In the genomic region with DNA sequence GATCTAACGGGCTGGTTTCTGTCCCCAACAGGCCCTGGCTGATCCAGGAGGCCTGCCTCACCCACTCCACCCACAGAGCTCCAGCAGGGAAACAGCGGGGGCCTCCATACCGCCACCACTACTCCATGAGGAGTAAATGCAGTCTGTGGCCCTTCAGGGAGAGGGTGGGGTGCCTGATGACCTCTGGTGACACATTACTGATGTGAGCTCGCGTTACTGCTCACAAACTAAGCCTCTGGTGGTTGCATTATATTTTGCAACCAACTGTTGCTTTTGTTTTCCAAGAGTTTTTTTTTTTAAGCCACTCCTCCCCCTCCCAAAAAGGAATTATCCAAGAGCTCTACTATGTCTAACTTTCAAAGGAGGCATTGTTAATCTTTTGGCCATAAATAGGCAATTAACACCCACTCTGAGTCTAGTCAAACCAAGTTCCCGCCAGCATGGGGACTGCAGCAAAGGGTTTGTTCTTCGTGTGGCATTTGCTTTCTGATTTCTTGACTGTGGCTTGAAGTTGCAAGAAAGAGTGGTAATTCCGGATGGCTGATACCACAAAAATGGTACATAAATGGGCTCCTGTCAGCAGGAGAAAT, we compare ENCODE assay signal across 8 cellular contexts.
A peak's percentile ranks its signal among the peaks of the same experiment; 100 is the strongest.
DNase-seq lines count a peak whose midpoint lies in the region; ATAC-seq, FAIRE-seq and TF ChIP-seq lines count a peak whose summit lies in the region.

No MANE protein-coding gene starts in this region.

- no peak overlapping the region for H4K5ac ChIP-seq in IMR-90 (ENCODE audit: low read depth, low read length)

- TF ChIP-seq POLR2A in IMR-90 (IDR thresholded peaks at IDR 0.05; ENCODE audit: low read depth, low read length) = no peak

- 77% methylated on average over 3 of the region's 8 CpGs; no CpG with 5 or more reads in 1 of the 2 experiments for WGBS in IMR-90 (ENCODE audit: extremely low coverage in 2 of 2, insufficient read length in 1 of 2), 2 experiments

- TF ChIP-seq RAD21 in IMR-90 (IDR thresholded peaks at IDR 0.05; ENCODE audit: low read length) = no peak

- H3K79me2 ChIP-seq in astrocyte (ENCODE audit: insufficient read depth, low read length) = peaks cover 3% of the 10 kb centered on the region

- no peak overlapping the region for H2BK15ac ChIP-seq in IMR-90 (ENCODE audit: low read depth, low read length)

- H2AFZ ChIP-seq in IMR-90 (replicated peaks; ENCODE audit: low read length, poor library complexity) (no peak overlapping the region), astrocyte (ENCODE audit: low read depth, low read length) (no peak overlapping the region)

- POLR2A ChIA-PET in IMR-90 (lab: Charles Lee; ENCODE audit: unreplicated experiment) = no interaction called here

- DNase-seq in AG20443 (ENCODE audit: low spot score) (peak; percentile 88), IMR-90 (no peak), astrocyte (ENCODE audit: low read depth) (peak; percentile 10), iris pigment epithelial cell (ENCODE audit: low read depth) (peak; percentile 25), substantia nigra (lab: John Stamatoyannopoulos, UW) (peak in 41 of 49 donors; percentile 28 to 92 (median 73)), NCI-H1048 (lab: John Stamatoyannopoulos, UW) (no peak), SIG-M5 treated with dmso at 0.1 percent for 504 hours (lab: John Stamatoyannopoulos, UW; ENCODE audit: unreplicated experiment) (no peak)

- no peak overlapping the region for H3K27ac ChIP-seq in IMR-90 (ENCODE audit: insufficient read depth, low read length)
- no peak overlapping the region for H3K27ac ChIP-seq in astrocyte (ENCODE audit: low read depth, low read length)
- peak overlapping the region; percentile 95 for H3K27ac ChIP-seq in substantia nigra (ENCODE audit: low read depth, low read length, poor library complexity, severe bottlenecking)

- H3K14ac ChIP-seq in IMR-90 (replicated peaks; ENCODE audit: low read depth, low read length) = no peak overlapping the region

- no peak overlapping the region for H3K4me3 Mint-ChIP-seq in astrocyte (ENCODE audit: unreplicated experiment)

- H3K9ac ChIP-seq in IMR-90 (ENCODE audit: low read depth, low read length) = no peak overlapping the region
- H3K9ac ChIP-seq in astrocyte (ENCODE audit: low read length) = no peak overlapping the region

- H3K79me1 ChIP-seq in IMR-90 (ENCODE audit: low read depth in 1 of 2, low read length in 2 of 2) = peaks cover 4 to 6% of the 10 kb centered on the region in 2 experiments; a peak in 3 of 4 replicates

- H3K9me3 Mint-ChIP-seq in astrocyte (ENCODE audit: unreplicated experiment) = no peaks in the 10 kb centered on the region

- H3K4me2 ChIP-seq in IMR-90 (ENCODE audit: low read depth, low read length) = no peak overlapping the region
- no peak overlapping the region for H3K4me2 ChIP-seq in astrocyte (ENCODE audit: low read length)

- no peak overlapping the region for H4K91ac ChIP-seq in IMR-90 (ENCODE audit: insufficient read depth, low read depth, low read length)

- no peak overlapping the region for H2AK9ac ChIP-seq in IMR-90 (replicated peaks; ENCODE audit: low read depth, low read length, poor library complexity)

- H4K8ac ChIP-seq in IMR-90 (ENCODE audit: low read depth in 2 of 2, low read length in 2 of 2) = no peak overlapping the region

- TF ChIP-seq CTCF in IMR-90 (conservative IDR thresholded peaks at IDR 0.05; ENCODE audit: low read depth, low read length) (no peak), astrocyte (IDR thresholded peaks at IDR 0.05; ENCODE audit: insufficient read depth, low read depth, low read length) (no peak)

- peak; percentile 35; the same call in 1 of the 2 replicates for ATAC-seq in IMR-90 (ENCODE audit: low read depth)
- ATAC-seq in HG02981 (IDR thresholded peaks at IDR 0.05; ENCODE audit: unreplicated experiment) = no peak

- BruUV-seq in IMR-90 (replicated peaks; lab: Mats Ljungman, UMichigan) = no TSS peak

- in situ Hi-C loops in IMR-90 (cut with MboI; ENCODE audit: low sequenced_read_pairs) = no loop called here

- FAIRE-seq in astrocyte (lab: Jason Lieb, UNC) = no peak

- H3K18ac ChIP-seq in IMR-90 (ENCODE audit: low read depth, low read length) = no peak overlapping the region

- H4K20me1 ChIP-seq in IMR-90 (ENCODE audit: insufficient read depth, low read length) = peaks cover 6% of the 10 kb centered on the region; the same call in 1 of the 2 replicates
- H4K20me1 ChIP-seq in astrocyte (ENCODE audit: insufficient read depth, low read length) = peaks cover 94% of the 10 kb centered on the region

- peaks cover 3% of the 10 kb centered on the region for H3K9me1 ChIP-seq in IMR-90 (ENCODE audit: insufficient read depth, low read length)

- H2BK120ac ChIP-seq in IMR-90 (ENCODE audit: low read depth, low read length) = no peak overlapping the region

- dilution Hi-C loops in IMR-90 (cut with HindIII; ENCODE audit: low sequenced_read_pairs, unreplicated experiment) = no loop called here

- H2BK5ac ChIP-seq in IMR-90 (ENCODE audit: low read depth, low read length, poor library complexity, severe bottlenecking) = no peak overlapping the region

- H3K56ac ChIP-seq in IMR-90 (ENCODE audit: extremely low read depth, insufficient read depth, low read length) = no peak overlapping the region

- H3K4me1 Mint-ChIP-seq in astrocyte (ENCODE audit: low read depth, unreplicated experiment) = peaks cover 7% of the 10 kb centered on the region

- H3K4me3 ChIP-seq in IMR-90 (ENCODE audit: insufficient read depth, low read depth, low read length) (no peak overlapping the region), astrocyte (ENCODE audit: insufficient read depth, low read depth, low read length) (no peak overlapping the region)

- H3K36me3 Mint-ChIP-seq in astrocyte (ENCODE audit: low read depth, unreplicated experiment) = peaks cover 10% of the 10 kb centered on the region

- no peaks in the 10 kb centered on the region for H3K9me3 ChIP-seq in IMR-90 (ENCODE audit: control insufficient read depth, insufficient read depth, low read length)
- no peaks in the 10 kb centered on the region for H3K9me3 ChIP-seq in astrocyte (ENCODE audit: insufficient read depth, low read depth, low read length)

- H3K36me3 ChIP-seq in IMR-90 (ENCODE audit: control insufficient read depth, insufficient read depth, low read length) (no peaks in the 10 kb centered on the region), astrocyte (ENCODE audit: insufficient read depth, low read length) (no peaks in the 10 kb centered on the region)

- CTCF ChIA-PET in IMR-90 (lab: Yijun Ruan, JAX) = no interaction called here

- intact Hi-C loops in IMR-90 (cut with micrococcal nuclease) = no loop called here

- H2AK5ac ChIP-seq in IMR-90 (ENCODE audit: low read depth, low read length) = no peak overlapping the region

- H3K4me1 ChIP-seq in IMR-90 (ENCODE audit: control insufficient read depth, insufficient read depth, low read length) (peaks cover 5% of the 10 kb centered on the region; the same call in 1 of the 2 replicates), astrocyte (ENCODE audit: insufficient read depth, low read length) (no peaks in the 10 kb centered on the region)

- no peak overlapping the region for H3K4ac ChIP-seq in IMR-90 (ENCODE audit: low read depth, low read length)

- no peak overlapping the region for H2BK20ac ChIP-seq in IMR-90 (ENCODE audit: low read depth, low read length)

- H3K27me3 Mint-ChIP-seq in astrocyte (ENCODE audit: low read depth, unreplicated experiment) = no peaks in the 10 kb centered on the region

- no peak overlapping the region for H3K27ac Mint-ChIP-seq in astrocyte (ENCODE audit: unreplicated experiment)

- no peak overlapping the region for H3K23ac ChIP-seq in IMR-90 (ENCODE audit: low read depth, low read length)

- H3K27me3 ChIP-seq in IMR-90 (ENCODE audit: control insufficient read depth, insufficient read depth, low read length) = no peaks in the 10 kb centered on the region
- H3K27me3 ChIP-seq in astrocyte (ENCODE audit: insufficient read depth, low read length) = no peaks in the 10 kb centered on the region

TF ChIP-seq in IMR-90, 13 proteins besides CTCF, POLR2A, EP300 and RAD21:
- no peak for TF ChIP-seq FOS (IDR thresholded peaks at IDR 0.05; ENCODE audit: low read depth, low read length)
- no peak for TF ChIP-seq MXI1 (IDR thresholded peaks at IDR 0.05; ENCODE audit: borderline replicate concordance, low read depth, low read length)
- no peak for TF ChIP-seq MAFK (IDR thresholded peaks at IDR 0.05; ENCODE audit: low read depth, low read length)
- TF ChIP-seq RFX5 (IDR thresholded peaks at IDR 0.05; ENCODE audit: low read depth, low read length) = no peak
- TF ChIP-seq, protein P1, sequence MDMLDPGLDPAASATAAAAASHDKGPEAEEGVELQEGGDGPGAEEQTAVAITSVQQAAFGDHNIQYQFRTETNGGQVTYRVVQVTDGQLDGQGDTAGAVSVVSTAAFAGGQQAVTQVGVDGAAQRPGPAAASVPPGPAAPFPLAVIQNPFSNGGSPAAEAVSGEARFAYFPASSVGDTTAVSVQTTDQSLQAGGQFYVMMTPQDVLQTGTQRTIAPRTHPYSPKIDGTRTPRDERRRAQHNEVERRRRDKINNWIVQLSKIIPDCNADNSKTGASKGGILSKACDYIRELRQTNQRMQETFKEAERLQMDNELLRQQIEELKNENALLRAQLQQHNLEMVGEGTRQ (IDR thresholded peaks at IDR 0.05; ENCODE audit: low read depth, low read length) = no peak
- no peak for TF ChIP-seq SMC3 (IDR thresholded peaks at IDR 0.05; ENCODE audit: low read depth, low read length)

Comparison
In these comparisons a context has a peak if more than half of its experiments do, and no peak if none do; other contexts are left out.
1. DNase-seq: peak in AG20443 (single experiment), astrocyte (single experiment), iris pigment epithelial cell (single experiment) and substantia nigra (41 of 49); none in IMR-90 (single experiment), NCI-H1048 (single experiment) and SIG-M5 treated with dmso at 0.1 percent for 504 hours (single experiment).